In the genomic region with DNA sequence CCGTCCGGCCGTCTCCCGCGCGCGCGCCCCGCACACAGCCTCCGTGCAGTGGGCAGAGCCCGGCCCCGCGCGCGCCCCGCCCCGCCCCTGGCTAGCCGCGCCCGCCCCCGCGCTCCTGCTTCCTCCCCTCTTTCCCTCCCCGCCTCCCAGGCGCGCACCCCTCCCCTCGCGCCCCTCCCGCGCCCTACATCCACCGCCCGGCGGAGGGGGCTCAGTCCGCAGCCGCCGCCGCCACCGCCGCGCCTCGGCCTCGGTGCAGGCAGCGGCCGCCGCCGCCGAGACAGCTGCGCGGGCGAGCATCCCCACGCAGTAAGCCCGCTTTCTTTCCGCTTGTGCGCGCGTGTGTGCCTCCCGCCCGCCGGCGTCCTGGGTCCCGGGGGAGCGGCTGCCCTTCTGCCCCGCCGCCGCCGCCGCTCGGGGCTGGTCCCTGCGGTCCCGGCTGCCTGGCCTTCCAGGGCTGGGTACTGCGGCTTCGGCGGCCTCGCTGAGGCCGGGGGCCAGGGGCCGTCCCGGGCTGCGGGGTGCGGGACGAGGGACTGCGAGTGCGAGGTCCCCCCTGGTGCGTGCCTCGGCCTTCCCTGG, we compare ENCODE assay signal across 1 cellular context.
TF ChIP-seq lines count a peak whose summit lies in the region.

Gene FHL1, plus strand, starts transcription at position 214 of the 582 bp plus-strand sequence.

TF ChIP-seq in HepG2, 621 proteins besides CTCF, POLR2A, EP300 and RAD21 (continued from another document):
- TF ChIP-seq, protein P1, sequence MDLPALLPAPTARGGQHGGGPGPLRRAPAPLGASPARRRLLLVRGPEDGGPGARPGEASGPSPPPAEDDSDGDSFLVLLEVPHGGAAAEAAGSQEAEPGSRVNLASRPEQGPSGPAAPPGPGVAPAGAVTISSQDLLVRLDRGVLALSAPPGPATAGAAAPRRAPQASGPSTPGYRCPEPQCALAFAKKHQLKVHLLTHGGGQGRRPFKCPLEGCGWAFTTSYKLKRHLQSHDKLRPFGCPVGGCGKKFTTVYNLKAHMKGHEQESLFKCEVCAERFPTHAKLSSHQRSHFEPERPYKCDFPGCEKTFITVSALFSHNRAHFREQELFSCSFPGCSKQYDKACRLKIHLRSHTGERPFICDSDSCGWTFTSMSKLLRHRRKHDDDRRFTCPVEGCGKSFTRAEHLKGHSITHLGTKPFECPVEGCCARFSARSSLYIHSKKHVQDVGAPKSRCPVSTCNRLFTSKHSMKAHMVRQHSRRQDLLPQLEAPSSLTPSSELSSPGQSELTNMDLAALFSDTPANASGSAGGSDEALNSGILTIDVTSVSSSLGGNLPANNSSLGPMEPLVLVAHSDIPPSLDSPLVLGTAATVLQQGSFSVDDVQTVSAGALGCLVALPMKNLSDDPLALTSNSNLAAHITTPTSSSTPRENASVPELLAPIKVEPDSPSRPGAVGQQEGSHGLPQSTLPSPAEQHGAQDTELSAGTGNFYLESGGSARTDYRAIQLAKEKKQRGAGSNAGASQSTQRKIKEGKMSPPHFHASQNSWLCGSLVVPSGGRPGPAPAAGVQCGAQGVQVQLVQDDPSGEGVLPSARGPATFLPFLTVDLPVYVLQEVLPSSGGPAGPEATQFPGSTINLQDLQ (CRISPR knock-in tag; IDR thresholded peaks at IDR 0.05): no peak
- no peak for TF ChIP-seq ZNF879 (CRISPR knock-in tag; IDR thresholded peaks at IDR 0.05)
- no peak for TF ChIP-seq ZNF317 (CRISPR knock-in tag; IDR thresholded peaks at IDR 0.05)
- no peak for TF ChIP-seq KDM3A (CRISPR knock-in tag; IDR thresholded peaks at IDR 0.05; ENCODE audit: low read depth)
- no peak for TF ChIP-seq RARG (CRISPR knock-in tag; IDR thresholded peaks at IDR 0.05; ENCODE audit: low read depth)
- no peak for TF ChIP-seq ZBTB10 (CRISPR knock-in tag; IDR thresholded peaks at IDR 0.05; ENCODE audit: borderline replicate concordance)
- TF ChIP-seq ZNF513 (CRISPR knock-in tag; conservative IDR thresholded peaks at IDR 0.05): no peak
- no peak for TF ChIP-seq NR2F6 (IDR thresholded peaks at IDR 0.05)
- no peak for TF ChIP-seq NR2F6 (CRISPR knock-in tag; IDR thresholded peaks at IDR 0.05)
- no peak for TF ChIP-seq RBAK (CRISPR knock-in tag; IDR thresholded peaks at IDR 0.05)
- TF ChIP-seq GFI1 (CRISPR knock-in tag; IDR thresholded peaks at IDR 0.05; ENCODE audit: borderline replicate concordance): no peak
- TF ChIP-seq ZNF547 (CRISPR knock-in tag; IDR thresholded peaks at IDR 0.05): no peak
- TF ChIP-seq ZNF382 (CRISPR knock-in tag; IDR thresholded peaks at IDR 0.05; ENCODE audit: borderline replicate concordance): no peak
- no peak for TF ChIP-seq MATR3 (CRISPR knock-in tag; IDR thresholded peaks at IDR 0.05)
TF ChIP-seq in HepG2: peak in this region for 0.
